ENCODE assay signal across 8 cellular contexts in the genomic region with DNA sequence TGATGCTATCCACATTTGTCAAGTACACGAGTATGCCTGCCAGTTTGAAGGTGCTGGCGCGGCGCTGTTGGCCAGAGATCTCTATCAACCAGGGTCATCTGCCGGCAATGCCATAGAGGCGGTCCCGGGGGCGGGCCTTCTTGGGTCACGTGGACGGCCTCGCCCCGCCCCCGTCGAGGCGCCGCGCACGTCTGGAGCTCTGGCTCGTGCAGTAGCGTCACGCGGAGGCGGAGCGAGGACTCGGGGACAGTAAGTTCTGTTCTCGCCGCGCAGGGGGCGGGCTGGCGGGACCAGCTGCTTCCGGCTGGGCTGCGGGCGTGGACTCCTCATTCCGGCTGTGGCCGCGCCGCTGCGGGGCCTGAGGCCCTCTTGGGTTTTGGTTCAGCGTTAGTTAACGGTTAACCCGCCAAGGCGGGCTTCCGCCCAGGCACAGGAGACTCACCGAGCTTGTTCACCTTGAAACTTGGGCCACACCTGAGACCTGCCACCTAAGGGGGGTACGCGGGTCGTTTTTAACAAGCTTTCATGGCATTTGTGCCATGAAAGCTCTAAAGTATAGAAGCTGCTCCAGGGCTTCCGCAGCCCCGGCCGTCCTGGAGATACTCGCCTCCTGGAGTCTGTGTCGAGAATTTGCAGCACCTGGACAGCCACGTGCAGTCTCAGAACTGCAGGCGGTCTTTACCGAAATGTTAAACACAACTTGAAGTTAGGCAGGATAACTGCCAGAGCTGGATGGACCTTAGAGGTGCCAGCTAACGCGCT. TPM values are rescaled to one million over a fixed set of nuclear protein-coding genes. Genes with fewer than 3 reads are reported as not detected.
DNase-seq lines count a peak whose midpoint lies in the region; ATAC-seq and TF ChIP-seq lines count a peak whose summit lies in the region.

A gene (plus strand): TSS at position 209 of the 762 bp plus-strand sequence. CDS start 5,495 bp downstream, outside the sequence.

- peak in 5 of 11 experiments; percentile 29 to 58 (median 41) for TF ChIP-seq CTCF in spleen (IDR thresholded peaks at IDR 0.05 in 8 of 11, conservative IDR thresholded peaks at IDR 0.05 in 3 of 11)

- TF ChIP-seq POLR2A in spleen (IDR thresholded peaks at IDR 0.05) = peak; percentile 33 to 93 (median 80)

- intact Hi-C loops in spleen (cut with DNase I; ENCODE audit: low total_unique reads) = loop anchor here (5.0 to 10.0 kb wide), 2 partner anchors 201 to 688 kb away; no protein-coding TSS in a partner anchor

- no peaks in the 10 kb centered on the region for H3K9me3 ChIP-seq in spleen

- H3K27ac ChIP-seq in spleen = peak within 1 kb of the TSS; percentile 89 to 95 (median 94)

- ATAC-seq in GM18873 (IDR thresholded peaks at IDR 0.05; ENCODE audit: low FRiP score, unreplicated experiment) (peak; percentile 95), HG03135 (IDR thresholded peaks at IDR 0.05; ENCODE audit: unreplicated experiment) (peak; percentile 99)

- WGBS in spleen, 5 donors = 0 to 3% (median 1%) methylated on average over 14 to 57 of the region's 57 CpGs

- peak within 1 kb of the TSS; percentile 39 to 67 (median 50) for H3K4me3 ChIP-seq in spleen

- H3K27me3 ChIP-seq in spleen (replicated peaks in 1 of 7) = no peaks in the 10 kb centered on the region

- peak; percentile 96 for DNase-seq in AG08395 (ENCODE audit: low spot score)
- peak; percentile 91 for DNase-seq in NCI-H2196 (lab: John Stamatoyannopoulos, UW; ENCODE audit: unreplicated experiment)
- peak; percentile 83 to 92 (median 88) for DNase-seq in activated CD4-positive, CD25-positive, alpha-beta regulatory T cell (lab: John Stamatoyannopoulos, UW)
- peak; percentile 91 for DNase-seq in central memory CD4-positive, alpha-beta T cell
- DNase-seq in iris pigment epithelial cell (ENCODE audit: low read depth) = peak; percentile 99
- peak; percentile 100 for DNase-seq in spleen

- peaks cover 11 to 42% (median 24%) of the 10 kb centered on the region in 6 donors for H3K4me1 ChIP-seq in spleen

- H3K36me3 ChIP-seq in spleen = no peaks in the 10 kb centered on the region

RNA-seq across cellular contexts. Expression of the gene that starts here (rescaled TPM):
- total RNA-seq in spleen = 1 to 10 TPM; 2.2 to 6.5 (median 3.6) TPM
- polyA plus RNA-seq in spleen = 1 to 10 TPM; 1.3 to 3.2 (median 2.5) TPM

Comparison
In these comparisons a context has a peak if more than half of its experiments do, and no peak if none do; other contexts are left out.
1. Peak in every context shown above with its lines: DNase-seq, ATAC-seq, H3K4me3 ChIP-seq and H3K27ac ChIP-seq.